In the genomic region with DNA sequence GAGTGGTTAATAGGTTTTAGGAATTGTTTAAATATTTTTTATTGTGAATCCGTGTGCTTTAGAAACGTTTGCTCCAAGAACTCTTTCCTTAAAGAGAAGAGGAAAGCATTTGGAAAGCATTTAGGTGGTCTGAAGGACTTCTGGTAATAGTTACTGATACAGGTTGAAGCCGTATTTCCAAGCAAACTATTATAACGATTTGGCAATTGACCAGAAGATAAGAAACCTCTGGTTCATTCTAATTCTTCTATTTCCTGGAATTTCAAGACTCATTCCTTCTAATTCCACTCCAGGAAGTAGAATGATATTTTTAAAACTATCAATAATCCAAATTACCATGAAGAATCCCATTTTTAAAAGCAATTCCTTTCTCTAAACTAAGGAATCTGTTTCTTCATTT, we compare ENCODE assay signal across 12 cellular contexts.
DNase-seq lines count a peak whose midpoint lies in the region; TF ChIP-seq lines count a peak whose summit lies in the region.
"Had no signal": no experiment of that assay in that cellular context is flagged by ENCODE, and none has a peak within 500 bp of the region (broad histone marks: within the 10 kb centered on the region; RNA-seq: fewer than 3 reads in every experiment).

No MANE protein-coding gene starts in this region.

- no peaks in the 10 kb centered on the region for H3K27me3 ChIP-seq in skeletal muscle satellite cell (ENCODE audit: control insufficient read depth, insufficient read depth, low read length)
- H3K27me3 ChIP-seq: dorsolateral prefrontal cortex had no signal

- CTCF ChIA-PET in Calu3 (lab: Charles Lee), result interaction anchor here (0.7 to 1.0 kb wide), 2 partner anchors 23 to 102 kb away, joined by 4 read pairs; no protein-coding TSS in a partner anchor

- no TSS peak for BruUV-seq in Calu3 (replicated peaks; lab: Mats Ljungman, UMichigan)

- no peak for TF ChIP-seq POLR2A in erythroblast (IDR thresholded peaks at IDR 0.05; ENCODE audit: low read length)

- DNase-seq in Calu3 (no peak), OCI-M1 (lab: John Stamatoyannopoulos, UW) (peak; percentile 26), endothelial cell (ENCODE audit: low spot score) (no peak), erythroblast (lab: John Stamatoyannopoulos, UW) (no peak), HT-29 (ENCODE audit: low spot score) (no peak), RPMI8226 (no peak)
- DNase-seq: activated CD4-positive, alpha-beta T cell treated with anti-CD3 and anti-CD28 coated beads for 1 hour; dorsolateral prefrontal cortex; Karpas-422; NCI-H526 treated with DMSO at 0.1 percent for 48 hours had no signal

- intact Hi-C loops in Calu3 (cut with micrococcal nuclease; ENCODE audit: unreplicated experiment), result loop anchor here (1.0 to 2.0 kb wide), 2 partner anchors 52 to 92 kb away; no protein-coding TSS in a partner anchor

- H3K9me3 Mint-ChIP-seq in Calu3 (ENCODE audit: low read depth, unreplicated experiment) (no peaks in the 10 kb centered on the region), endothelial cell (ENCODE audit: unreplicated experiment) (no peaks in the 10 kb centered on the region)

- no peak overlapping the region for H3K4me3 ChIP-seq in skeletal muscle satellite cell (ENCODE audit: low read length)

- H3K9ac ChIP-seq in skeletal muscle satellite cell (ENCODE audit: low read depth, low read length), result peak overlapping the region; percentile 32

- H3K4me1 ChIP-seq in skeletal muscle satellite cell (ENCODE audit: control insufficient read depth, insufficient read depth, low read length), result peaks cover 33% of the 10 kb centered on the region

- TF ChIP-seq CTCF in Calu3 (IDR thresholded peaks at IDR 0.05; ENCODE audit: unreplicated experiment), result no peak
- TF ChIP-seq CTCF in endothelial cell (IDR thresholded peaks at IDR 0.05; ENCODE audit: unreplicated experiment), result no peak

- H3K4me2 ChIP-seq in skeletal muscle satellite cell (ENCODE audit: low read length), result no peak overlapping the region

- H3K27me3 Mint-ChIP-seq in Calu3 (ENCODE audit: unreplicated experiment) (no peaks in the 10 kb centered on the region), endothelial cell (ENCODE audit: unreplicated experiment) (peaks cover 3% of the 10 kb centered on the region)

- H3K36me3 ChIP-seq in skeletal muscle satellite cell (ENCODE audit: insufficient read depth, low read length), result no peaks in the 10 kb centered on the region

- H3K27ac Mint-ChIP-seq in Calu3 (ENCODE audit: unreplicated experiment), result peak overlapping the region; percentile 91
- peak overlapping the region; percentile 86 for H3K27ac Mint-ChIP-seq in endothelial cell (ENCODE audit: unreplicated experiment)

- H3K4me3 Mint-ChIP-seq in Calu3 (ENCODE audit: low read depth, unreplicated experiment), result no peak overlapping the region
- no peak overlapping the region for H3K4me3 Mint-ChIP-seq in endothelial cell (ENCODE audit: unreplicated experiment)
- H3K4me3 Mint-ChIP-seq: neural crest cell had no signal

- H3K4me1 Mint-ChIP-seq in Calu3 (ENCODE audit: low read depth, unreplicated experiment) (peaks cover 80% of the 10 kb centered on the region), endothelial cell (ENCODE audit: unreplicated experiment) (peaks cover 27% of the 10 kb centered on the region)

- H3K9me3 ChIP-seq in skeletal muscle satellite cell (replicated peaks; ENCODE audit: low read length), result no peaks in the 10 kb centered on the region

- H3K36me3 Mint-ChIP-seq in Calu3 (ENCODE audit: insufficient read depth, unreplicated experiment), result peaks cover 10% of the 10 kb centered on the region
- no peaks in the 10 kb centered on the region for H3K36me3 Mint-ChIP-seq in endothelial cell (ENCODE audit: low read depth, unreplicated experiment)
